Comparison of ENCODE assay signal across 19 cellular contexts in genomic region chr9:86279839-86280238, GRCh38. TPM values are rescaled to one million over a fixed set of nuclear protein-coding genes. Genes with fewer than 3 reads are reported as not detected.
DNase-seq lines count a peak whose midpoint lies in the region; ATAC-seq and TF ChIP-seq lines count a peak whose summit lies in the region.
"Had no signal": no experiment of that assay in that cellular context is flagged by ENCODE, and none has a peak within 500 bp of the region (broad histone marks: within the 10 kb centered on the region; RNA-seq: fewer than 3 reads in every experiment).

No MANE protein-coding gene starts in this region.

- H3K9me3 ChIP-seq in T-helper 17 cell (ENCODE audit: control insufficient read depth, low read length, poor library complexity, severe bottlenecking), result no peaks in the 10 kb centered on the region
- H3K9me3 ChIP-seq in skeletal muscle tissue (ENCODE audit: control insufficient read depth in 3 of 3, low read length in 3 of 3), result no peaks in the 10 kb centered on the region
- H3K9me3 ChIP-seq: MG63, neutrophil, upper lobe of right lung had no signal

- no peaks in the 10 kb centered on the region for H3K9me3 Mint-ChIP-seq in activated T-cell treated with anti-CD3 and anti-CD28 coated beads, Interleukin-2, amount 50 U/mL, for 4 hours
- no peaks in the 10 kb centered on the region for H3K9me3 Mint-ChIP-seq in endothelial cell (ENCODE audit: unreplicated experiment)

- no peaks in the 10 kb centered on the region for H3K27me3 Mint-ChIP-seq in activated T-cell treated with anti-CD3 and anti-CD28 coated beads, Interleukin-2, amount 50 U/mL, for 4 hours (ENCODE audit: low read depth)
- H3K27me3 Mint-ChIP-seq in T-helper 17 cell (no peaks in the 10 kb centered on the region), endothelial cell (ENCODE audit: unreplicated experiment) (peaks cover 6% of the 10 kb centered on the region)

- no peaks in the 10 kb centered on the region for H3K27me3 ChIP-seq in skeletal muscle tissue (ENCODE audit: control insufficient read depth in 3 of 3, insufficient read depth in 3 of 3, low read length in 3 of 3)
- H3K27me3 ChIP-seq: MG63, neutrophil, upper lobe of right lung had no signal

- H3K27ac ChIP-seq in skeletal muscle tissue (ENCODE audit: low read depth, low read length), result no peak overlapping the region
- H3K27ac ChIP-seq: GM23248, HL-60, neutrophil, upper lobe of right lung had no signal

- no peak overlapping the region for H3K9ac ChIP-seq in skeletal muscle tissue (ENCODE audit: low read depth in 1 of 3, low read length in 3 of 3)
- H3K9ac ChIP-seq: GM23248 had no signal

- peak overlapping the region; percentile 54 for H3K4me3 Mint-ChIP-seq in activated T-cell treated with anti-CD3 and anti-CD28 coated beads, Interleukin-2, amount 50 U/mL, for 4 hours
- peak overlapping the region; percentile 28 for H3K4me3 Mint-ChIP-seq in T-helper 17 cell
- peak overlapping the region; percentile 81 for H3K4me3 Mint-ChIP-seq in endothelial cell (ENCODE audit: unreplicated experiment)

- H3K4me3 ChIP-seq in skeletal muscle tissue (ENCODE audit: low read length in 3 of 3), result peak overlapping the region in 2 of 3 donors; percentile 34 to 41
- H3K4me3 ChIP-seq: GM23248, MG63 had no signal

- peaks cover 17% of the 10 kb centered on the region for H3K36me3 Mint-ChIP-seq in activated T-cell treated with anti-CD3 and anti-CD28 coated beads, Interleukin-2, amount 50 U/mL, for 4 hours (ENCODE audit: insufficient read depth)
- H3K36me3 Mint-ChIP-seq in T-helper 17 cell (ENCODE audit: low read depth), result peaks cover 2% of the 10 kb centered on the region
- peaks cover 14% of the 10 kb centered on the region for H3K36me3 Mint-ChIP-seq in endothelial cell (ENCODE audit: low read depth, unreplicated experiment)

- peaks cover 33 to 53% (median 36%) of the 10 kb centered on the region in 3 donors for H3K4me1 ChIP-seq in skeletal muscle tissue (ENCODE audit: control insufficient read depth in 3 of 3, insufficient read depth in 3 of 3, low read length in 3 of 3)

- ATAC-seq in activated T-cell treated with anti-CD3 and anti-CD28 coated beads, Interleukin-2, amount 50 U/mL, for 4 hours, result no peak
- ATAC-seq in T-helper 17 cell (no peak), HG03045 (IDR thresholded peaks at IDR 0.05; ENCODE audit: unreplicated experiment) (no peak)
- ATAC-seq: left cardiac atrium, upper lobe of right lung had no signal

- peak overlapping the region; percentile 98 for H3K27ac Mint-ChIP-seq in T-helper 17 cell
- peak overlapping the region; percentile 37 for H3K27ac Mint-ChIP-seq in endothelial cell (ENCODE audit: unreplicated experiment)

- H3K36me3 ChIP-seq in skeletal muscle tissue (ENCODE audit: control insufficient read depth in 3 of 3, insufficient read depth in 3 of 3, low read length in 3 of 3), result peaks cover 3 to 6% (median 5%) of the 10 kb centered on the region in 3 donors

- no peak for TF ChIP-seq CTCF in endothelial cell (IDR thresholded peaks at IDR 0.05; ENCODE audit: unreplicated experiment)

- peaks cover 44% of the 10 kb centered on the region for H3K4me1 Mint-ChIP-seq in activated T-cell treated with anti-CD3 and anti-CD28 coated beads, Interleukin-2, amount 50 U/mL, for 4 hours (ENCODE audit: low read depth)
- H3K4me1 Mint-ChIP-seq in T-helper 17 cell (peaks cover 45% of the 10 kb centered on the region), endothelial cell (ENCODE audit: unreplicated experiment) (peaks cover 55% of the 10 kb centered on the region)

- no peak for DNase-seq in activated T-cell treated with anti-CD3 and anti-CD28 coated beads, Interleukin-2, amount 50 U/mL, for 4 hours
- DNase-seq in activated T-cell treated with anti-CD3 and anti-CD28 coated beads, Interleukin-2, amount 50 U/mL, for 1 hour, result no peak
- DNase-seq in T-helper 17 cell, result no peak
- DNase-seq in endothelial cell (ENCODE audit: low spot score), result no peak
- no peak for DNase-seq in DMS79 (lab: John Stamatoyannopoulos, UW)
- DNase-seq in Ammon's horn (ENCODE audit: low spot score), result no peak
- DNase-seq: ACHN; aorta; DMS53; effector CD8-positive, alpha-beta T cell; GM23248; left cardiac atrium; MG63; NCI-H510A; upper lobe of right lung had no signal

RNA-seq across cellular contexts. Expression of gene ISCA1, which starts 2.5 kb away (rescaled TPM):
- 10 to 100 TPM; 37.1 to 43.4 (median 42.1) TPM for total RNA-seq in activated T-cell treated with anti-CD3 and anti-CD28 coated beads, Interleukin-2, amount 50 U/mL, for 4 hours
- total RNA-seq in T-helper 17 cell (10 to 100 TPM; 66.9 to 87.2 TPM), endothelial cell (ENCODE audit: unreplicated experiment) (41.9 TPM), skeletal muscle tissue (30.3 TPM)

RNA-seq across cellular contexts. Expression of gene C9orf153, which starts 20.4 kb away (rescaled TPM):
- total RNA-seq in activated T-cell treated with anti-CD3 and anti-CD28 coated beads, Interleukin-2, amount 50 U/mL, for 4 hours, result under 1 TPM in 2 of 3 donors, not detected in 1; 0.18 to 0.73 TPM
- under 1 TPM; 0.21 to 0.92 TPM for total RNA-seq in T-helper 17 cell
- total RNA-seq in endothelial cell (ENCODE audit: unreplicated experiment), result 0.36 TPM
- total RNA-seq in skeletal muscle tissue, result 1.6 TPM
- total RNA-seq: GM23248 had no signal

Comparison
In these comparisons a context has a peak if more than half of its experiments do, and no peak if none do; other contexts are left out.
1. H3K4me3 Mint-ChIP-seq: peak in every context shown above with its lines; median percentile 81 in endothelial cell; 54 in activated T-cell treated with anti-CD3 and anti-CD28 coated beads, Interleukin-2, amount 50 U/mL, for 4 hours; 28 in T-helper 17 cell.